In genomic region chr11:35702126-35702525, GRCh38 we compare ENCODE assay signal across 28 cellular contexts.
"Had no signal": no experiment of that assay in that cellular context is flagged by ENCODE, and none has a peak within 500 bp of the region (broad histone marks: within the 10 kb centered on the region; RNA-seq: fewer than 3 reads in every experiment).

No MANE protein-coding gene starts in this region.

- H3K4me3 ChIP-seq: colonic mucosa, coronary artery, dorsolateral prefrontal cortex, esophagus muscularis mucosa, esophagus squamous epithelium, gastrocnemius medialis, gastroesophageal sphincter, heart left ventricle, heart right ventricle had no signal

- H3K4me1 ChIP-seq: colonic mucosa, esophagus muscularis mucosa, esophagus squamous epithelium, foreskin keratinocyte, gastrocnemius medialis had no signal

- FAIRE-seq: colon, endometrium, endothelial cell of umbilical vein, frontal cortex had no signal

- H3K9me3 ChIP-seq: colonic mucosa, esophagus muscularis mucosa, esophagus squamous epithelium, gastrocnemius medialis, gastroesophageal sphincter had no signal

- DNase-seq: colonic mucosa; cortex of kidney; dermis blood vessel endothelial cell; dorsolateral prefrontal cortex; effector CD4-positive, alpha-beta T cell; effector CD8-positive, alpha-beta T cell; effector memory CD4-positive, alpha-beta T cell; effector memory CD8-positive, alpha-beta T cell; endodermal cell; erythroblast; esophagus squamous epithelium; foreskin fibroblast; foreskin keratinocyte; foreskin melanocyte; gastrocnemius medialis; glutamatergic neuron; head of caudate nucleus; heart left ventricle; heart right ventricle had no signal

- H3K27me3 ChIP-seq: colonic mucosa, dorsolateral prefrontal cortex, esophagus muscularis mucosa, esophagus squamous epithelium, foreskin keratinocyte, gastrocnemius medialis, gastroesophageal sphincter, heart left ventricle, heart right ventricle had no signal

- ATAC-seq: effector memory CD8-positive, alpha-beta T cell; esophagus mucosa; foreskin keratinocyte; gastrocnemius medialis; gastroesophageal sphincter; heart left ventricle; heart right ventricle had no signal

- H3K36me3 ChIP-seq: colonic mucosa, esophagus muscularis mucosa, gastrocnemius medialis, gastroesophageal sphincter, heart left ventricle, heart right ventricle had no signal

- H3K27ac ChIP-seq: colonic mucosa, coronary artery, dorsolateral prefrontal cortex, epithelial cell of prostate, esophagus muscularis mucosa, esophagus squamous epithelium, foreskin keratinocyte, gastrocnemius medialis, gastroesophageal sphincter, heart left ventricle, heart right ventricle had no signal
